ENCODE assay signal across 20 cellular contexts in genomic region chr16:74446866-74447265, GRCh38. TPM values are rescaled to one million over a fixed set of nuclear protein-coding genes. Genes with fewer than 3 reads are reported as not detected.
A peak's percentile ranks its signal among the peaks of the same experiment; 100 is the strongest.
DNase-seq lines count a peak whose midpoint lies in the region; ATAC-seq and TF ChIP-seq lines count a peak whose summit lies in the region.
"Had no signal": no experiment of that assay in that cellular context is flagged by ENCODE, and none has a peak within 500 bp of the region (broad histone marks: within the 10 kb centered on the region; RNA-seq: fewer than 3 reads in every experiment).

No MANE protein-coding gene starts in this region.

- ATAC-seq in right cardiac atrium (no peak), lower lobe of right lung (no peak), GM18873 (IDR thresholded peaks at IDR 0.05; ENCODE audit: low FRiP score, unreplicated experiment) (no peak), HG02759 (IDR thresholded peaks at IDR 0.05; ENCODE audit: unreplicated experiment) (no peak)
- ATAC-seq: Panc1 had no signal

- 88% methylated on average over 8 of the region's 8 CpGs for WGBS in right cardiac atrium

- peaks cover 20% of the 10 kb centered on the region for H3K4me1 ChIP-seq in right cardiac atrium (ENCODE audit: control insufficient read depth, insufficient read depth, low read length)
- peaks cover 30% of the 10 kb centered on the region for H3K4me1 ChIP-seq in lower lobe of right lung

- no peaks in the 10 kb centered on the region for H3K9me3 ChIP-seq in right cardiac atrium (ENCODE audit: control insufficient read depth, low read length)
- no peaks in the 10 kb centered on the region for H3K9me3 ChIP-seq in lower lobe of right lung
- H3K9me3 ChIP-seq: MG63 had no signal

- intact Hi-C loops in right cardiac atrium (cut with DNase I) = no loop called here
- intact Hi-C loops in cardiac septum (cut with DNase I) = no loop called here
- intact Hi-C loops in lower lobe of right lung (cut with DNase I) = no loop called here

- H3K4me3 ChIP-seq in right cardiac atrium (ENCODE audit: low read length) (no peak overlapping the region), lower lobe of right lung (no peak overlapping the region)
- H3K4me3 ChIP-seq: MG63 had no signal

- no peak for TF ChIP-seq CTCF in lower lobe of right lung (IDR thresholded peaks at IDR 0.05)

- no peaks in the 10 kb centered on the region for H3K27me3 ChIP-seq in right cardiac atrium (ENCODE audit: control insufficient read depth, insufficient read depth)
- no peaks in the 10 kb centered on the region for H3K27me3 ChIP-seq in lower lobe of right lung (ENCODE audit: low read depth)
- H3K27me3 ChIP-seq: MG63 had no signal

- peaks cover 15% of the 10 kb centered on the region for H3K36me3 ChIP-seq in lower lobe of right lung

- DNase-seq in right cardiac atrium (no peak), cardiac septum (ENCODE audit: low spot score) (no peak), lower lobe of right lung (no peak), NCI-H524 (lab: John Stamatoyannopoulos, UW) (no peak)
- DNase-seq: ACHN, AML-193, COR-L47, EL, H7, Karpas-422, MG63, NCI-H1092 treated with DMSO at 0.1 percent for 48 hours, NCI-H2081 treated with DMSO at 0.1 percent for 48 hours, NCI-H510A, SHP77 treated with DMSO at 0.1 percent for 48 hours had no signal

- H3K27ac ChIP-seq in right cardiac atrium (ENCODE audit: low read length) (peak overlapping the region; percentile 9), angular gyrus (ENCODE audit: low read depth, low read length) (peak overlapping the region; percentile 34), lower lobe of right lung (peak overlapping the region; percentile 67)

RNA-seq across cellular contexts. Expression of gene CLEC18B, which starts 25.6 kb away (rescaled TPM):
- total RNA-seq in right cardiac atrium (under 1 TPM in 2 of 4 donors, not detected in 2; 0.24 to 0.31 TPM), cardiac septum (0.38 TPM), lower lobe of right lung (1.2 TPM)
- polyA plus RNA-seq in right cardiac atrium = 0.11 TPM
- polyA plus RNA-seq: CD14-positive monocyte had no signal

Comparison
In these comparisons a context has a peak if more than half of its experiments do, and no peak if none do; other contexts are left out.
1. H3K27ac ChIP-seq: peak in every context shown above with its lines; median percentile 67 in lower lobe of right lung; 34 in angular gyrus; 9 in right cardiac atrium.